In the genomic region with DNA sequence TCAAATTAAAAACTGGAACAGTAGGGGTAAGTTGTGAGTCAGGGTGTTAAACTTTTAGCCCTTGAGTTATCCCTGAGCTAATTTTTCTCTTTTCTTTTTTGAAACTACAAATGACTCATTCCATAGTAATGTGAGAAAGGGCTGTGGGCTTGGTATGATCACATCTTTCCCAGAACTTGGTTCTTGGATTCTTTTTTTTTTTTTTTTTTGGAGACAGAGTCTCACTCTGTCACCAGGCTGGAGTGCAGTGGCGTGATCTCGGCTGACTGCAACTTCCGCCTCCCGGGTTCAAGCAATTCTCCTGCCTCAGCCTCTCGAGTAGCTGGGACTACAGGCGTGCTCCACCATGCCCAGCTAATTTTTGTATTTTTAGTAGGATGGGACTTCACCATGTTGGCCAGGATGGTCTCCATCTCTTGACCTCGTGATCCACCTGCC, we compare ENCODE assay signal across 1 cellular context.
TF ChIP-seq lines count a peak whose summit lies in the region.
"Not testable (repeated sequence)": the region's sequence is repeated elsewhere in the genome, so short reads cannot be mapped to it uniquely, and the experiment has no call there.

No MANE protein-coding gene starts in this region.

TF ChIP-seq in K562, 482 proteins besides CTCF, POLR2A, EP300 and RAD21:
- TF ChIP-seq ATF3 (IDR thresholded peaks at IDR 0.05) (peak; percentile 70), ARID1B (IDR thresholded peaks at IDR 0.05) (peak; percentile 23; the same call in 1 of the 2 replicates), JUN (IDR thresholded peaks at IDR 0.05; ENCODE audit: borderline replicate concordance, low read depth, low read length) (0 out of 2 replicates have a peak, but pooled peaks have one; percentile 23), JUND (IDR thresholded peaks at IDR 0.05; ENCODE audit: borderline replicate concordance, low read depth, low read length) (0 out of 2 replicates have a peak, but pooled peaks have one; percentile 5), SMARCA4 (IDR thresholded peaks at IDR 0.05) (peak; percentile 32; the same call in 1 of the 2 replicates), FOSL1 (tag; conservative IDR thresholded peaks at IDR 0.05) (peak; percentile 88)
- not testable (repeated sequence) for TF ChIP-seq ATF3 (CRISPR knock-in tag; conservative IDR thresholded peaks at IDR 0.05); JUN (CRISPR knock-in tag; IDR thresholded peaks at IDR 0.05; ENCODE audit: borderline replicate concordance); JUND (tag; IDR thresholded peaks at IDR 0.05; ENCODE audit: borderline replicate concordance, low read depth, low read length)
